ENCODE assay signal across 25 cellular contexts in the genomic region with DNA sequence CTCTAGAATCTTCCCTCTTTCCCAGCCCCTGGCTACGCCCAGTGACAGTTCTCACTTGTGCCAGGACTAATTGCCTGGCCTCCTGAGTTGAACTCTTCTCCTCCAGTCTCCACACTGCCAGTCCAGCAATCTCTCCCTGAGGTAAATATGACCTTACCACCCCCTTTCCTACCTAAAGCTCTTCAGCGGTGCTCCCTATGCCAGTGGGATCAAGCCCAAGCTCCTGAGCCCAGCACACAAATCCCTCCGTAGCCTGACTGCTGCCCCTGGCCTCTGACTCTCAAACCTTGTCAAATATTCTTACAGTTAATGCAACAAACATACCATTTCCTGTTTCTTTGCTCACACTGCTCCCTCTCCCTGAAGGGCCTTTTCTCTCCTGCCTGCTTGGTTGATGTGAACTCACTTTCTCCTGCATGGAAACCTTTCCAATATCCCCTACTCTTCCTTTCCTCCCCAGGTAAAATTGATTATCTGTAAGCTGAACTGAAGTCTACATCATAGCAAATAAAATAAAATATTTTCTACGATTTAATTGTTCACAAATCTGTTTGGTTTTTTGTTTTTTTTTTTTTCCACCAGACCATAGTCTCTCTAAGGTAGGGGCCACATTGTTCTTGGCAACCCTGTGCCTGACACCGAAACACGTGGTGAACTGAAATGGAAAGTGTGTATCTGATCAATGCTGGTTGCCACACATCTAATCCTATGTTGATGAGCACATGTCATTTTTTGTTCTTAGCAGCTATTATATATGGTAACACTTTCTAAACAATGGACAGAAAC.
A peak's percentile ranks its signal among the peaks of the same experiment; 100 is the strongest.
DNase-seq lines count a peak whose midpoint lies in the region; ATAC-seq, FAIRE-seq and TF ChIP-seq lines count a peak whose summit lies in the region.
"Had no signal": no experiment of that assay in that cellular context is flagged by ENCODE, and none has a peak within 500 bp of the region (broad histone marks: within the 10 kb centered on the region; RNA-seq: fewer than 3 reads in every experiment).

No MANE protein-coding gene starts in this region.

- no TSS peak for BruUV-seq in GM12878 (replicated peaks; lab: Mats Ljungman, UMichigan)

- no peak overlapping the region for H3K4me2 ChIP-seq in GM12878 (ENCODE audit: control insufficient read depth, insufficient read depth)
- no peak overlapping the region for H3K4me2 ChIP-seq in osteoblast (ENCODE audit: insufficient read depth, low read length)
- H3K4me2 ChIP-seq: BLaER1, KMS-11 had no signal

- CTCF ChIA-PET in GM12878 (lab: Yijun Ruan, JAX), result no interaction called here

- 34% methylated on average over 6 of the region's 6 CpGs for WGBS in GM12878 (ENCODE audit: insufficient coverage, insufficient replicate concordance, low lambda C conversion rate, missing lambda C conversion rate)

- RAD21 ChIA-PET in GM12878 (lab: Charles Lee; ENCODE audit: unreplicated experiment), result no interaction called here

- SMC1A ChIA-PET in GM12878 (lab: Charles Lee; ENCODE audit: uncharacterized antibody, unreplicated experiment), result no interaction called here

- H3K36me3 ChIP-seq in GM12878 (ENCODE audit: control insufficient read depth in 2 of 2, insufficient read depth in 2 of 2, low read length in 1 of 2) (no peaks in the 10 kb centered on the region), osteoblast (ENCODE audit: insufficient read depth, low read length) (no peaks in the 10 kb centered on the region)
- H3K36me3 ChIP-seq: BLaER1, SJCRH30 had no signal

- H3K79me2 ChIP-seq in GM12878 (ENCODE audit: control insufficient read depth, insufficient read depth, low read length) (no peaks in the 10 kb centered on the region), osteoblast (ENCODE audit: insufficient read depth, low read length) (no peaks in the 10 kb centered on the region)
- H3K79me2 ChIP-seq: parathyroid adenoma had no signal

- TF ChIP-seq CTCF in GM12878 (IDR thresholded peaks at IDR 0.05 in 2 of 3, conservative IDR thresholded peaks at IDR 0.05 in 1 of 3; ENCODE audit: control insufficient read depth in 2 of 3, extremely low read depth in 1 of 3, insufficient read depth in 1 of 3, low read depth in 3 of 3, low read length in 3 of 3) (no peak), osteoblast (IDR thresholded peaks at IDR 0.05; ENCODE audit: extremely low read depth, low read depth, low read length) (no peak)

- H4K20me1 ChIP-seq in GM12878 (ENCODE audit: control insufficient read depth, insufficient read depth), result no peaks in the 10 kb centered on the region
- no peaks in the 10 kb centered on the region for H4K20me1 ChIP-seq in osteoblast (ENCODE audit: insufficient read depth, low read length)
- H4K20me1 ChIP-seq: BLaER1 had no signal

- no peak overlapping the region for H3K4me3 ChIP-seq in GM12878
- no peak overlapping the region for H3K4me3 ChIP-seq in osteoblast (ENCODE audit: insufficient read depth, low read length)
- H3K4me3 ChIP-seq: BLaER1, coronary artery, SJCRH30, skin epidermis, testis had no signal

- peaks cover 3% of the 10 kb centered on the region for H3K4me1 ChIP-seq in GM12878 (ENCODE audit: control insufficient read depth, insufficient read depth, low read length)
- H3K4me1 ChIP-seq in osteoblast (ENCODE audit: insufficient read depth, low read length), result peaks cover 11% of the 10 kb centered on the region

- H2AFZ ChIP-seq in GM12878 (ENCODE audit: control insufficient read depth, low read depth, low read length) (no peak overlapping the region), osteoblast (ENCODE audit: low read length) (peak overlapping the region; percentile 56)

- TF ChIP-seq POLR2A in GM12878 (IDR thresholded peaks at IDR 0.05; ENCODE audit: low read depth, low read length), result no peak

- in situ Hi-C loops in GM12878 (cut with MboI), result no loop called here

- H3K27me3 ChIP-seq in GM12878 (replicated peaks in 1 of 2; ENCODE audit: control insufficient read depth in 2 of 2, insufficient read depth in 2 of 2, low read length in 1 of 2) (no peaks in the 10 kb centered on the region), osteoblast (ENCODE audit: insufficient read depth, low read length) (no peaks in the 10 kb centered on the region)
- H3K27me3 ChIP-seq: BLaER1, SJCRH30, testis had no signal

- H3K27ac ChIP-seq in GM12878 (ENCODE audit: control insufficient read depth, insufficient read depth) (no peak overlapping the region), osteoblast (ENCODE audit: low read depth, low read length) (no peak overlapping the region)
- H3K27ac ChIP-seq: 22Rv1, BLaER1, coronary artery, KMS-11, parathyroid adenoma, SJCRH30, skin epidermis, testis had no signal

- no peak for FAIRE-seq in GM12878 (lab: Jason Lieb, UNC)
- FAIRE-seq: frontal cortex had no signal

- intact Hi-C loops in GM12878 (cut with micrococcal nuclease; ENCODE audit: unreplicated experiment), result no loop called here

- H3K9me3 ChIP-seq in GM12878 (replicated peaks; ENCODE audit: control insufficient read depth, insufficient read depth, low read length), result no peaks in the 10 kb centered on the region
- no peaks in the 10 kb centered on the region for H3K9me3 ChIP-seq in osteoblast (ENCODE audit: low read depth, low read length)
- H3K9me3 ChIP-seq: BLaER1, SJCRH30, testis had no signal

- no peak overlapping the region for H3K9ac ChIP-seq in GM12878 (ENCODE audit: control insufficient read depth, insufficient read depth, low read length)
- H3K9ac ChIP-seq: BLaER1, KMS-11, parathyroid adenoma had no signal

- no peak for ATAC-seq in GM12878
- ATAC-seq: left ventricle myocardium superior had no signal

- DNase-seq in NCI-H510A treated with DMSO at 0.1 percent for 48 hours (lab: John Stamatoyannopoulos, UW) (peak; percentile 39), NCI-H510A (lab: John Stamatoyannopoulos, UW) (no peak), Kasumi-1 (lab: John Stamatoyannopoulos, UW) (peak; percentile 21 to 41), GM12878 (ENCODE audit: low read depth, low spot score) (no peak), osteoblast (ENCODE audit: insufficient read length, low spot score, missing footprints) (peak; percentile 65), NCI-H2029 treated with DMSO at 0.1 percent for 48 hours (lab: John Stamatoyannopoulos, UW) (no peak), globus pallidus (ENCODE audit: low spot score) (no peak)
- no peak for DNase-seq in stimulated activated CD8-positive, alpha-beta memory T cell treated with anti-CD3 and anti-CD28 coated beads, Interleukin-4, amount 100 ng/mL, for 48 hours
- DNase-seq: activated CD4-positive, alpha-beta T cell treated with anti-CD3 and anti-CD28 coated beads, Interleukin-2, amount 10 ng/mL, durations not matched to agents 7 days and 5 days; activated naive CD4-positive, alpha-beta T cell treated with anti-CD3 and anti-CD28 coated beads, Interleukin-2, amount 50 U/mL, for 16 hours; activated T-cell treated with anti-CD3 and anti-CD28 coated beads for 4 hours; left ventricle myocardium superior; NCI-H1694; NCI-H446 treated with DMSO at 0.1 percent for 48 hours; OCI-M1; SJCRH30; stimulated activated CD4-positive, alpha-beta T cell treated with anti-CD3 and anti-CD28 coated beads, Interleukin-4, amount 100 ng/mL, for 24 hours; testis had no signal

- TF ChIP-seq RAD21 in GM12878 (IDR thresholded peaks at IDR 0.05; ENCODE audit: insufficient read depth, low read depth, low read length), result no peak

- TF ChIP-seq EP300 in GM12878 (IDR thresholded peaks at IDR 0.05; ENCODE audit: borderline replicate concordance in 1 of 2, control insufficient read depth in 1 of 2, low read depth in 2 of 2, low read length in 2 of 2), result no peak

- POLR2A ChIA-PET in GM12878 (lab: Charles Lee), result no interaction called here

TF ChIP-seq in GM12878, 131 proteins besides CTCF, POLR2A, EP300 and RAD21:
- TF ChIP-seq ZSCAN29 (IDR thresholded peaks at IDR 0.05) (no peak), SPI1 (IDR thresholded peaks at IDR 0.05; ENCODE audit: borderline replicate concordance, insufficient read depth, low read depth, low read length) (peak; percentile 36; the same call in 1 of the 2 replicates), CBFB (IDR thresholded peaks at IDR 0.05; ENCODE audit: low read depth) (no peak), FOXM1 (IDR thresholded peaks at IDR 0.05; ENCODE audit: low read depth, low read length) (no peak), EZH2 (IDR thresholded peaks at IDR 0.05; ENCODE audit: borderline replicate concordance, control insufficient read depth, low read depth, low read length) (no peak), ZNF274 (IDR thresholded peaks at IDR 0.05; ENCODE audit: insufficient read depth, insufficient read length) (no peak), NFYA (IDR thresholded peaks at IDR 0.05; ENCODE audit: borderline replicate concordance, low read depth, low read length) (no peak)
- TF ChIP-seq, protein P1, sequence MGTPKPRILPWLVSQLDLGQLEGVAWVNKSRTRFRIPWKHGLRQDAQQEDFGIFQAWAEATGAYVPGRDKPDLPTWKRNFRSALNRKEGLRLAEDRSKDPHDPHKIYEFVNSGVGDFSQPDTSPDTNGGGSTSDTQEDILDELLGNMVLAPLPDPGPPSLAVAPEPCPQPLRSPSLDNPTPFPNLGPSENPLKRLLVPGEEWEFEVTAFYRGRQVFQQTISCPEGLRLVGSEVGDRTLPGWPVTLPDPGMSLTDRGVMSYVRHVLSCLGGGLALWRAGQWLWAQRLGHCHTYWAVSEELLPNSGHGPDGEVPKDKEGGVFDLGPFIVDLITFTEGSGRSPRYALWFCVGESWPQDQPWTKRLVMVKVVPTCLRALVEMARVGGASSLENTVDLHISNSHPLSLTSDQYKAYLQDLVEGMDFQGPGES (IDR thresholded peaks at IDR 0.05), result no peak
TF ChIP-seq in GM12878: peak in this region for 1.

Comparison
In these comparisons a context has a peak if more than half of its experiments do, and no peak if none do; other contexts are left out.
1. DNase-seq: peak in NCI-H510A treated with DMSO at 0.1 percent for 48 hours (single experiment), Kasumi-1 (2 of 2) and osteoblast (single experiment); none in NCI-H510A (single experiment), GM12878 (single experiment), stimulated activated CD8-positive, alpha-beta memory T cell treated with anti-CD3 and anti-CD28 coated beads, Interleukin-4, amount 100 ng/mL, for 48 hours (single experiment), NCI-H2029 treated with DMSO at 0.1 percent for 48 hours (single experiment) and globus pallidus (single experiment).